In genomic region chr12:131116437-131117117, GRCh38 we compare ENCODE assay signal across 10 cellular contexts.
A peak's percentile ranks its signal among the peaks of the same experiment; 100 is the strongest.
DNase-seq lines count a peak whose midpoint lies in the region; ATAC-seq and TF ChIP-seq lines count a peak whose summit lies in the region.
"Had no signal": no experiment of that assay in that cellular context is flagged by ENCODE, and none has a peak within 500 bp of the region (broad histone marks: within the 10 kb centered on the region; RNA-seq: fewer than 3 reads in every experiment).

No MANE protein-coding gene starts in this region.

- peak overlapping the region; percentile 17 for H2AFZ ChIP-seq in neuronal stem cell (ENCODE audit: low read length)

- H3K4me3 Mint-ChIP-seq in Calu3 (ENCODE audit: low read depth, unreplicated experiment) (no peak overlapping the region), HFFc6 (no peak overlapping the region)
- H3K4me3 Mint-ChIP-seq: memory B cell, T-cell had no signal

- H3K27ac ChIP-seq in neuronal stem cell (replicated peaks; ENCODE audit: low read length) = no peak overlapping the region

- CTCF ChIA-PET in Calu3 (lab: Charles Lee) = interaction anchor here (0.9 to 2.4 kb wide), 7 partner anchors 10 to 338 kb away, joined by 3 to 9 read pairs (median 4); no protein-coding TSS in a partner anchor

- no peaks in the 10 kb centered on the region for H3K4me1 Mint-ChIP-seq in Calu3 (ENCODE audit: low read depth, unreplicated experiment)
- no peaks in the 10 kb centered on the region for H3K4me1 Mint-ChIP-seq in HFFc6 (ENCODE audit: low read depth)
- H3K4me1 Mint-ChIP-seq: T-cell had no signal

- H3K4me3 ChIP-seq in LNCaP clone FGC (ENCODE audit: low read depth, low read length) (no peak overlapping the region), epithelial cell of proximal tubule (ENCODE audit: low read depth, low read length) (no peak overlapping the region), neuronal stem cell (ENCODE audit: low read length in 2 of 2) (no peak overlapping the region)

- DNase-seq in Calu3 (peak; percentile 42), LNCaP clone FGC (ENCODE audit: low read depth) (no peak), epithelial cell of proximal tubule (ENCODE audit: low read depth) (peak; percentile 33), neuronal stem cell (ENCODE audit: low spot score) (no peak), HFFc6 (no peak)
- DNase-seq: T-cell had no signal

- no CpG with 5 or more reads among the region's 15 CpGs for WGBS in neuronal stem cell (ENCODE audit: extremely low coverage in 2 of 2, insufficient read length in 2 of 2, insufficient replicate concordance in 1 of 2), 2 donors

- H3K27me3 Mint-ChIP-seq in Calu3 (ENCODE audit: unreplicated experiment) (peaks cover 87% of the 10 kb centered on the region), HFFc6 (ENCODE audit: insufficient read depth) (peaks cover 2% of the 10 kb centered on the region; the same call in 1 of the 2 replicates)

- no TSS peak for BruUV-seq in Calu3 (replicated peaks; lab: Mats Ljungman, UMichigan)

- H3K9me3 ChIP-seq in neuronal stem cell (replicated peaks in 1 of 2; ENCODE audit: control insufficient read depth in 2 of 2, insufficient read depth in 1 of 2, low read depth in 1 of 2, low read length in 2 of 2) = no peaks in the 10 kb centered on the region

- H3K27ac Mint-ChIP-seq in Calu3 (ENCODE audit: unreplicated experiment) (no peak overlapping the region), HFFc6 (no peak overlapping the region)
- H3K27ac Mint-ChIP-seq: memory B cell, T-cell had no signal

- no peak overlapping the region for H2BK120ac ChIP-seq in neuronal stem cell (ENCODE audit: low read depth, low read length)

- H3K4ac ChIP-seq in neuronal stem cell (ENCODE audit: low read length) = no peak overlapping the region

- H2BK15ac ChIP-seq in neuronal stem cell (ENCODE audit: low read length) = no peak overlapping the region

- ATAC-seq in GM21737 (IDR thresholded peaks at IDR 0.05; ENCODE audit: unreplicated experiment) (no peak), GM21367 (IDR thresholded peaks at IDR 0.05; ENCODE audit: unreplicated experiment) (no peak), GM18502 (IDR thresholded peaks at IDR 0.05; ENCODE audit: poor library complexity, unreplicated experiment) (no peak)
- ATAC-seq: T-cell had no signal

- intact Hi-C loops in Calu3 (cut with micrococcal nuclease; ENCODE audit: unreplicated experiment) = loop anchor here (5.0 kb wide), 1 partner anchor 336 kb away; no protein-coding TSS in a partner anchor

- H3K36me3 ChIP-seq in neuronal stem cell (replicated peaks in 1 of 2; ENCODE audit: control insufficient read depth in 2 of 2, insufficient read depth in 2 of 2, low read length in 2 of 2) = no peaks in the 10 kb centered on the region

- H4K91ac ChIP-seq in neuronal stem cell (ENCODE audit: low read depth, low read length, poor library complexity) = no peak overlapping the region

- no peak overlapping the region for H4K8ac ChIP-seq in neuronal stem cell (ENCODE audit: low read depth, low read length)

- H3K18ac ChIP-seq in neuronal stem cell (ENCODE audit: low read length) = no peak overlapping the region

- H3K14ac ChIP-seq in neuronal stem cell (ENCODE audit: low read length) = no peak overlapping the region

- H3K36me3 Mint-ChIP-seq in Calu3 (ENCODE audit: insufficient read depth, unreplicated experiment) (no peaks in the 10 kb centered on the region), HFFc6 (ENCODE audit: low read depth) (no peaks in the 10 kb centered on the region)
- H3K36me3 Mint-ChIP-seq: memory B cell, T-cell had no signal

- no peaks in the 10 kb centered on the region for H3K79me1 ChIP-seq in neuronal stem cell (ENCODE audit: low read depth, low read length)

- H3K4me2 ChIP-seq in neuronal stem cell (ENCODE audit: insufficient read depth, low read length, poor library complexity, severe bottlenecking) = no peak overlapping the region

- H2BK5ac ChIP-seq in neuronal stem cell (ENCODE audit: low read length) = no peak overlapping the region

- peaks cover 0 to 3% (median 0%) of the 10 kb centered on the region in 3 experiments for H3K27me3 ChIP-seq in neuronal stem cell (ENCODE audit: control insufficient read depth in 3 of 3, insufficient read depth in 3 of 3, low read depth in 1 of 3, low read length in 3 of 3)

- H3K23ac ChIP-seq in neuronal stem cell (ENCODE audit: low read depth, low read length, poor library complexity) = no peak overlapping the region

- no peak overlapping the region for H2BK12ac ChIP-seq in neuronal stem cell (ENCODE audit: low read length)

- H2AK5ac ChIP-seq in neuronal stem cell (ENCODE audit: low read depth, low read length) = no peak overlapping the region

- no peak overlapping the region for H3K9ac ChIP-seq in neuronal stem cell (ENCODE audit: low read depth, low read length, poor library complexity)

- peaks cover 3 to 4% of the 10 kb centered on the region in 2 donors for H3K4me1 ChIP-seq in neuronal stem cell (ENCODE audit: control insufficient read depth in 2 of 2, insufficient read depth in 1 of 2, low read depth in 1 of 2, low read length in 2 of 2)

- H3K9me3 Mint-ChIP-seq in Calu3 (ENCODE audit: low read depth, unreplicated experiment) (no peaks in the 10 kb centered on the region), HFFc6 (peaks cover 39% of the 10 kb centered on the region)
- H3K9me3 Mint-ChIP-seq: memory B cell, T-cell had no signal

- TF ChIP-seq CTCF in Calu3 (IDR thresholded peaks at IDR 0.05; ENCODE audit: unreplicated experiment) (peak; percentile 64), LNCaP clone FGC (IDR thresholded peaks at IDR 0.05; ENCODE audit: control insufficient read depth, extremely low read depth, insufficient read depth) (peak; percentile 60), epithelial cell of proximal tubule (conservative IDR thresholded peaks at IDR 0.05; ENCODE audit: low read depth, low read length) (peak; percentile 50), HFFc6 (IDR thresholded peaks at IDR 0.05) (no peak)

Comparison
In these comparisons a context has a peak if more than half of its experiments do, and no peak if none do; other contexts are left out.
1. DNase-seq: peak in Calu3 (single experiment) and epithelial cell of proximal tubule (single experiment); none in LNCaP clone FGC (single experiment), neuronal stem cell (single experiment) and HFFc6 (single experiment).